In genomic region chrX:134840370-134840769, GRCh38 we compare ENCODE assay signal across 24 cellular contexts. TPM values are rescaled to one million over a fixed set of nuclear protein-coding genes. Genes with fewer than 3 reads are reported as not detected.
A peak's percentile ranks its signal among the peaks of the same experiment; 100 is the strongest.
DNase-seq lines count a peak whose midpoint lies in the region; ATAC-seq, FAIRE-seq and TF ChIP-seq lines count a peak whose summit lies in the region.
"Had no signal": no experiment of that assay in that cellular context is flagged by ENCODE, and none has a peak within 500 bp of the region (broad histone marks: within the 10 kb centered on the region; RNA-seq: fewer than 3 reads in every experiment).

No MANE protein-coding gene starts in this region.

- intact Hi-C loops in Calu3 (cut with micrococcal nuclease; ENCODE audit: unreplicated experiment) (no loop called here), PC-3 (cut with micrococcal nuclease) (no loop called here), K562 (cut with micrococcal nuclease) (no loop called here), left lung (cut with DNase I) (no loop called here)

- H2AFZ ChIP-seq in PC-3 (ENCODE audit: low read length) (no peak overlapping the region), K562 (ENCODE audit: low read depth, low read length) (no peak overlapping the region)

- TF ChIP-seq POLR2A in K562 (conservative IDR thresholded peaks at IDR 0.05): no peak

- H3K9ac ChIP-seq in PC-3 (ENCODE audit: low read length): no peak overlapping the region
- no peak overlapping the region for H3K9ac ChIP-seq in K562 (ENCODE audit: insufficient read depth in 1 of 2, low read depth in 2 of 2, low read length in 2 of 2)
- H3K9ac ChIP-seq: BLaER1 had no signal

- POLR2A ChIA-PET in PC-3 (lab: Charles Lee; ENCODE audit: unreplicated experiment): no interaction called here
- POLR2A ChIA-PET in K562 (lab: Yijun Ruan, JAX): no interaction called here

- no peaks in the 10 kb centered on the region for H4K20me1 ChIP-seq in PC-3 (ENCODE audit: low read length)
- no peaks in the 10 kb centered on the region for H4K20me1 ChIP-seq in K562 (replicated peaks; ENCODE audit: control insufficient read depth, insufficient read depth, low read length)
- H4K20me1 ChIP-seq: BLaER1 had no signal

- no peaks in the 10 kb centered on the region for H3K9me2 ChIP-seq in PC-3 (replicated peaks; ENCODE audit: low read length)

- H3K27me3 Mint-ChIP-seq in Calu3 (ENCODE audit: unreplicated experiment) (no peaks in the 10 kb centered on the region), glutamatergic neuron (ENCODE audit: unreplicated experiment) (no peaks in the 10 kb centered on the region)
- H3K27me3 Mint-ChIP-seq: CD4-positive, alpha-beta memory T cell; CD4-positive, CD25-positive, alpha-beta regulatory T cell; CD8-positive, alpha-beta memory T cell had no signal

- TF ChIP-seq CTCF in Calu3 (IDR thresholded peaks at IDR 0.05; ENCODE audit: unreplicated experiment): no peak
- TF ChIP-seq CTCF in PC-3 (conservative IDR thresholded peaks at IDR 0.05; ENCODE audit: low read depth, low read length): no peak
- TF ChIP-seq CTCF in K562 (IDR thresholded peaks at IDR 0.05 in 2 of 3, conservative IDR thresholded peaks at IDR 0.05 in 1 of 3; ENCODE audit: insufficient read depth in 2 of 3, low read depth in 1 of 3, low read length in 3 of 3): no peak
- TF ChIP-seq CTCF in glutamatergic neuron (IDR thresholded peaks at IDR 0.05; ENCODE audit: partially characterized antibody, unreplicated experiment): no peak
- TF ChIP-seq CTCF in left lung (IDR thresholded peaks at IDR 0.05): no peak

- BruUV-seq in Calu3 (replicated peaks; lab: Mats Ljungman, UMichigan) (no TSS peak), PC-3 (replicated peaks; lab: Mats Ljungman, UMichigan) (no TSS peak), K562 (replicated peaks; lab: Mats Ljungman, UMichigan) (no TSS peak)

- H3K27ac Mint-ChIP-seq in Calu3 (ENCODE audit: unreplicated experiment) (peak overlapping the region; percentile 26), glutamatergic neuron (ENCODE audit: unreplicated experiment) (peak overlapping the region; percentile 43)
- H3K27ac Mint-ChIP-seq: CD14-positive monocyte; CD4-positive, CD25-positive, alpha-beta regulatory T cell; CD8-positive, alpha-beta memory T cell had no signal

- TF ChIP-seq EP300 in K562 (IDR thresholded peaks at IDR 0.05; ENCODE audit: low read length): no peak

- H3F3A ChIP-seq in PC-3 (ENCODE audit: low read length, unreplicated experiment): no peaks in the 10 kb centered on the region

- no peak for TF ChIP-seq RAD21 in K562 (CRISPR knock-in tag; conservative IDR thresholded peaks at IDR 0.05 in 1 of 2, IDR thresholded peaks at IDR 0.05 in 1 of 2)

- H3K27me3 ChIP-seq in PC-3 (ENCODE audit: low read length) (no peaks in the 10 kb centered on the region), K562 (ENCODE audit: control insufficient read depth in 2 of 2, insufficient read depth in 2 of 2, low read length in 2 of 2) (no peaks in the 10 kb centered on the region), left lung (no peaks in the 10 kb centered on the region)
- H3K27me3 ChIP-seq: BE2C had no signal

- no peaks in the 10 kb centered on the region for H3K9me1 ChIP-seq in K562 (ENCODE audit: control insufficient read depth, insufficient read depth, low read length)

- CTCF ChIA-PET in Calu3 (lab: Charles Lee): interaction anchor here (0.8 kb wide), 1 partner anchor 13 kb away, joined by 3 read pairs; no protein-coding TSS in a partner anchor
- CTCF ChIA-PET in PC-3 (lab: Charles Lee): interaction anchor here (0.7 kb wide), 1 partner anchor 395 kb away, joined by 4 read pairs; no protein-coding TSS in a partner anchor
- CTCF ChIA-PET in K562 (lab: Yijun Ruan, JAX; ENCODE audit: low intra/inter-chr PET ratio): no interaction called here

- WGBS in K562 (ENCODE audit: insufficient coverage, low coverage, missing lambda C conversion rate): 28% methylated on average over 5 of the region's 5 CpGs

- ATAC-seq in PC-3 (no peak), K562 (no peak), left lung (no peak), HG03135 (IDR thresholded peaks at IDR 0.05; ENCODE audit: unreplicated experiment) (no peak)

- H3K27ac ChIP-seq in PC-3 (ENCODE audit: low read length) (no peak overlapping the region), K562 (ENCODE audit: extremely low read depth, low read depth, low read length) (no peak overlapping the region), left lung (no peak overlapping the region)
- H3K27ac ChIP-seq: BLaER1 had no signal

- H3K9me3 ChIP-seq in PC-3 (ENCODE audit: low read length) (no peaks in the 10 kb centered on the region), K562 (replicated peaks; ENCODE audit: control insufficient read depth, insufficient read depth, low read depth, low read length) (no peaks in the 10 kb centered on the region), left lung (no peaks in the 10 kb centered on the region)
- H3K9me3 ChIP-seq: BE2C had no signal

- H3K36me3 Mint-ChIP-seq in Calu3 (ENCODE audit: insufficient read depth, unreplicated experiment) (peaks cover 15% of the 10 kb centered on the region), glutamatergic neuron (ENCODE audit: unreplicated experiment) (peaks cover 5% of the 10 kb centered on the region)

- H3K4me1 ChIP-seq in PC-3 (ENCODE audit: insufficient read depth, low read length) (no peaks in the 10 kb centered on the region), K562 (replicated peaks in 1 of 2; ENCODE audit: control insufficient read depth in 2 of 2, insufficient read depth in 2 of 2, low read length in 2 of 2) (peaks cover 0 to 11% of the 10 kb centered on the region in 2 experiments; a peak in 2 of 5 replicates), left lung (no peaks in the 10 kb centered on the region)
- H3K4me1 ChIP-seq: BE2C, BLaER1 had no signal

- H3K4me3 Mint-ChIP-seq in Calu3 (ENCODE audit: low read depth, unreplicated experiment): no peak overlapping the region
- no peak overlapping the region for H3K4me3 Mint-ChIP-seq in glutamatergic neuron (ENCODE audit: unreplicated experiment)
- H3K4me3 Mint-ChIP-seq: CD14-positive monocyte; CD4-positive, alpha-beta memory T cell; CD8-positive, alpha-beta memory T cell had no signal

- H3K4me2 ChIP-seq in PC-3 (ENCODE audit: low read length) (no peak overlapping the region), K562 (ENCODE audit: insufficient read depth, low read length) (no peak overlapping the region)
- H3K4me2 ChIP-seq: BLaER1 had no signal

- DNase-seq in Calu3 (peak; percentile 1), PC-3 (peak; percentile 7), K562 (ENCODE audit: extremely low read depth in 1 of 4, low spot score in 3 of 4) (no peak), glutamatergic neuron (no peak), left lung (no peak)
- no peak for DNase-seq in activated naive CD4-positive, alpha-beta T cell treated with anti-CD3 and anti-CD28 coated beads, Interleukin-2, amount 50 U/mL, for 16 hours
- DNase-seq: 8988T; ACHN; BE2C; C1 segment of cervical spinal cord; CD4-positive, alpha-beta memory T cell; CD4-positive, CD25-positive, alpha-beta regulatory T cell; CD8-positive, alpha-beta memory T cell; COR-L47; DMS79 treated with DMSO at 0.1 percent for 48 hours; GF-D8 had no signal

- in situ Hi-C loops in K562 (cut with MboI): no loop called here

- no peaks in the 10 kb centered on the region for H3K9me3 Mint-ChIP-seq in Calu3 (ENCODE audit: low read depth, unreplicated experiment)
- H3K9me3 Mint-ChIP-seq in glutamatergic neuron (ENCODE audit: unreplicated experiment): no peaks in the 10 kb centered on the region
- H3K9me3 Mint-ChIP-seq: CD4-positive, alpha-beta memory T cell; CD4-positive, CD25-positive, alpha-beta regulatory T cell; CD8-positive, alpha-beta memory T cell had no signal

- FAIRE-seq in K562 (lab: Jason Lieb, UNC): no peak
- FAIRE-seq: A204.1, D721Med, G401.6, GM12891, GM19239 had no signal

- peaks cover 19% of the 10 kb centered on the region for H3K4me1 Mint-ChIP-seq in Calu3 (ENCODE audit: low read depth, unreplicated experiment)
- H3K4me1 Mint-ChIP-seq in glutamatergic neuron (ENCODE audit: low read depth, unreplicated experiment): peaks cover 2% of the 10 kb centered on the region
- H3K4me1 Mint-ChIP-seq: CD4-positive, alpha-beta memory T cell; CD4-positive, CD25-positive, alpha-beta regulatory T cell; CD8-positive, alpha-beta memory T cell had no signal

- H3K79me2 ChIP-seq in PC-3 (ENCODE audit: low read length): no peaks in the 10 kb centered on the region
- H3K79me2 ChIP-seq in K562 (ENCODE audit: control insufficient read depth, insufficient read depth, low read length): no peaks in the 10 kb centered on the region

- H3K36me3 ChIP-seq in PC-3 (ENCODE audit: low read depth, low read length) (no peaks in the 10 kb centered on the region), K562 (ENCODE audit: control insufficient read depth, insufficient read depth, low read length) (no peaks in the 10 kb centered on the region), left lung (no peaks in the 10 kb centered on the region)
- H3K36me3 ChIP-seq: BE2C, BLaER1 had no signal

- no peak overlapping the region for H3K4me3 ChIP-seq in PC-3 (ENCODE audit: low read length)
- no peak overlapping the region for H3K4me3 ChIP-seq in K562
- no peak overlapping the region for H3K4me3 ChIP-seq in left lung
- H3K4me3 ChIP-seq: BLaER1 had no signal

TF ChIP-seq in K562, 482 proteins besides CTCF, POLR2A, EP300 and RAD21 (continues in another document):
- TF ChIP-seq CREB1 (IDR thresholded peaks at IDR 0.05) (0 out of 2 replicates have a peak, but pooled peaks have one; percentile 54), CREB1 (CRISPR knock-in tag; IDR thresholded peaks at IDR 0.05) (no peak)

RNA-seq across cellular contexts. Expression of gene PABIR2, which starts 43.4 kb away (rescaled TPM):
- total RNA-seq in Calu3 (2022) (45.7 and 54.2 TPM in 2 replicates), PC-3 (2014; rRNA removed) (12.0 and 13.9 TPM in 2 replicates), K562 (2014; rRNA removed) (9.2 and 11.2 TPM in 2 replicates), K562 (2014; rRNA removed; fragmentation: Illumina TruSeq; extraction: Trizol) (16.7 and 17.3 TPM in 2 replicates), K562 (2015; rRNA removed; fragmentation: Illumina TruSeq; extraction: Trizol) (14.4 and 15.5 TPM in 2 replicates), K562 (2021) (38.4 and 44.7 TPM in 2 replicates), glutamatergic neuron (ENCODE audit: unreplicated experiment) (8.0 TPM), left lung (10 to 100 TPM; 17.0 to 20.6 TPM)
- 43.6 and 79.1 TPM in 2 replicates for total RNA-seq in K562 (2011; cell fraction: chromatin; rRNA removed; ENCODE audit: low replicate concordance)
- 24.0 and 30.3 TPM in 2 replicates for total RNA-seq in K562 (2011; cell fraction: nucleolus; rRNA removed)
- 42.7 and 59.7 TPM in 2 replicates for total RNA-seq in K562 (2011; cell fraction: nucleoplasm; rRNA removed)
- polyA plus RNA-seq in K562 (2011; rRNA removed) (39.7 and 43.8 TPM in 2 replicates), K562 (2014; fragmentation: Illumina TruSeq; extraction: Trizol) (58.4 and 60.7 TPM in 2 replicates), K562 (2014; fragmentation: Nextera tagmentation; extraction: Ambion mirVana) (10 to 100 TPM; 20.3 to 24.0 TPM), K562 (2014; rRNA removed) (40.9 and 44.0 TPM in 2 replicates)
- 17.2 and 19.7 TPM in 2 replicates for polyA plus RNA-seq in K562 (2011; cell fraction: cytosol; rRNA removed)
- 81.5 and 87.8 TPM in 2 replicates for polyA plus RNA-seq in K562 (2011; cell fraction: nucleus; rRNA removed)
- polyA plus RNA-seq in K562 (2012): 45.6 and 48.6 TPM in 2 replicates
- 15.8 and 17.4 TPM in 2 replicates for polyA minus RNA-seq in K562 (2011; rRNA and poly(A)+ RNA removed)
- polyA minus RNA-seq in K562 (2011; cell fraction: cytosol; rRNA and poly(A)+ RNA removed): 19.5 TPM in 2 replicates
- 12.7 and 13.1 TPM in 2 replicates for polyA minus RNA-seq in K562 (2011; cell fraction: nucleus; rRNA and poly(A)+ RNA removed)

Comparison
In these comparisons a context has a peak if more than half of its experiments do, and no peak if none do; other contexts are left out.
1. DNase-seq: peak in Calu3 (single experiment) and PC-3 (single experiment); none in K562 (0 of 4), glutamatergic neuron (single experiment), left lung (0 of 2) and activated naive CD4-positive, alpha-beta T cell treated with anti-CD3 and anti-CD28 coated beads, Interleukin-2, amount 50 U/mL, for 16 hours (single experiment).